Comparison of ENCODE assay signal across 18 cellular contexts in the genomic region with DNA sequence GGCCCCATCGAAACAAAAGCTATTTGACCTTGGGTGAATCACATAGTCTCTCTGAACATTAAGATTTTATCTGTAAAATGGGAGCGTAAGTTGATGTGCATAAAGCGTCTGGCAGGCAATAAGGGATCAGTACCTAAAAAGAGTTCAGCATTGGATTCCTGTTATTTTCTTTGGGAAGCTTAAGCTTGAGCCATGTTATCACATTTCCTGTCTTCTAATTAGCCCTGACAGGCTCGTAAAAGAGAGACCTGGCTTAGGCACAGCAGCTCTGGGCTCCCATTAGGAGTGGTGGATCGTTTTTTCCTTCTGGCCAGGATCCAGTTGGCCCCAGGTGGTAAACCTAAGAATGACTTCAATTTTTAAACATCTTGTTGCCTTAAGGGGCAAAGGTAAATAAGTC. TPM values are rescaled to one million over a fixed set of nuclear protein-coding genes. Genes with fewer than 3 reads are reported as not detected.
A peak's percentile ranks its signal among the peaks of the same experiment; 100 is the strongest.
DNase-seq lines count a peak whose midpoint lies in the region; ATAC-seq and TF ChIP-seq lines count a peak whose summit lies in the region.
"Had no signal": no experiment of that assay in that cellular context is flagged by ENCODE, and none has a peak within 500 bp of the region (broad histone marks: within the 10 kb centered on the region; RNA-seq: fewer than 3 reads in every experiment).

No MANE protein-coding gene starts in this region.

- no peak overlapping the region for H3K4me3 Mint-ChIP-seq in WTC11
- H3K4me3 Mint-ChIP-seq: activated CD8-positive, alpha-beta T cell treated with anti-CD3 and anti-CD28 coated beads for 36 hours; activated T-helper 1 cell treated with anti-CD3 and anti-CD28 coated beads, Interleukin-12 subunit alpha, Interleukin-12 subunit beta, Interleukin-2, Interleukin-4 antibody, amounts not matched to agents 30 ng/mL and 10 ng/mL and 1 ng/mL, durations not matched to agents 14 hours and 24 hours and 36 hours; CD4-positive, CD25-positive, alpha-beta regulatory T cell; endodermal cell; stimulated activated naive B cell treated with anti-CD40 and anti-IgM and Interleukin-4, amounts not matched to agents 10 μg/mL and 1 μg/mL and 100 μg/mL, for 72 hours had no signal

- no peak overlapping the region for H3K4ac ChIP-seq in mesendoderm (ENCODE audit: low read depth, low read length)

- H4K8ac ChIP-seq in mesendoderm (ENCODE audit: low read depth, low read length), result no peak overlapping the region

- peaks cover 9% of the 10 kb centered on the region for H3K4me1 Mint-ChIP-seq in WTC11

- CTCF ChIA-PET in WTC11 (lab: Charles Lee), result interaction anchor here (1.0 kb wide), 1 partner anchor 117 kb away, joined by 3 read pairs; no protein-coding TSS in a partner anchor

- TF ChIP-seq EP300 in tibial nerve (IDR thresholded peaks at IDR 0.05), result no peak

- no peaks in the 10 kb centered on the region for H3K9me3 Mint-ChIP-seq in WTC11
- H3K9me3 Mint-ChIP-seq: activated CD8-positive, alpha-beta T cell treated with anti-CD3 and anti-CD28 coated beads for 36 hours; activated T-helper 1 cell treated with anti-CD3 and anti-CD28 coated beads, Interleukin-12 subunit alpha, Interleukin-12 subunit beta, Interleukin-2, Interleukin-4 antibody, amounts not matched to agents 30 ng/mL and 10 ng/mL and 1 ng/mL, durations not matched to agents 14 hours and 24 hours and 36 hours; CD4-positive, CD25-positive, alpha-beta regulatory T cell; endodermal cell; stimulated activated naive B cell treated with anti-CD40 and anti-IgM and Interleukin-4, amounts not matched to agents 10 μg/mL and 1 μg/mL and 100 μg/mL, for 72 hours had no signal

- H3K79me2 ChIP-seq in mesendoderm (ENCODE audit: control insufficient read depth, insufficient read depth, low read length), result no peaks in the 10 kb centered on the region

- no CpG with 5 or more reads among the region's 5 CpGs for WGBS in mesendoderm (ENCODE audit: extremely low coverage, insufficient coverage, low lambda C conversion rate)
- 61 to 67% methylated on average over 5 of the region's 5 CpGs for WGBS in tibial nerve, 2 donors

- no peak overlapping the region for H3K4me2 ChIP-seq in mesendoderm (ENCODE audit: low read length)

- no peaks in the 10 kb centered on the region for H3K36me3 ChIP-seq in mesendoderm (ENCODE audit: control insufficient read depth, insufficient read depth, low read length)
- H3K36me3 ChIP-seq in tibial nerve, result no peaks in the 10 kb centered on the region
- H3K36me3 ChIP-seq: left lung, prostate gland, upper lobe of left lung had no signal

- no peak for ATAC-seq in WTC11
- ATAC-seq: activated CD8-positive, alpha-beta T cell treated with anti-CD3 and anti-CD28 coated beads for 36 hours; HepG2; left lung; stimulated activated naive B cell treated with anti-CD40 and anti-IgM and Interleukin-4, amounts not matched to agents 10 μg/mL and 1 μg/mL and 100 μg/mL, for 72 hours had no signal

- no peak overlapping the region for H3K18ac ChIP-seq in mesendoderm (ENCODE audit: low read length)

- intact Hi-C loops in posterior vena cava (cut with DNase I), result no loop called here

- no peak for TF ChIP-seq POLR2A in tibial nerve (IDR thresholded peaks at IDR 0.05)

- no peak overlapping the region for H3K9ac ChIP-seq in mesendoderm (ENCODE audit: low read length)

- H3K9me3 ChIP-seq in tibial nerve, result no peaks in the 10 kb centered on the region
- H3K9me3 ChIP-seq: left lung, prostate gland, upper lobe of left lung had no signal

- H3K27ac ChIP-seq in mesendoderm (ENCODE audit: low read depth, low read length) (no peak overlapping the region), tibial nerve (no peak overlapping the region)
- H3K27ac ChIP-seq: left lung, prostate gland, upper lobe of left lung had no signal

- H3K4me3 ChIP-seq in mesendoderm (ENCODE audit: low read length) (no peak overlapping the region), tibial nerve (no peak overlapping the region)
- H3K4me3 ChIP-seq: left lung, prostate gland, upper lobe of left lung had no signal

- H2AK5ac ChIP-seq in mesendoderm (ENCODE audit: low read length), result no peak overlapping the region

- H3K4me1 ChIP-seq in mesendoderm (ENCODE audit: control insufficient read depth, low read depth, low read length), result no peaks in the 10 kb centered on the region
- H3K4me1 ChIP-seq in tibial nerve, result peaks cover 0 to 4% (median 2%) of the 10 kb centered on the region in 4 donors
- H3K4me1 ChIP-seq: prostate gland had no signal

- TF ChIP-seq CTCF in WTC11 (IDR thresholded peaks at IDR 0.05) (no peak), tibial nerve (IDR thresholded peaks at IDR 0.05) (no peak)

- H2BK120ac ChIP-seq in mesendoderm (ENCODE audit: low read depth, low read length), result no peak overlapping the region

- H3K23ac ChIP-seq in mesendoderm (ENCODE audit: low read length), result no peak overlapping the region

- DNase-seq in NCI-H1694 (lab: John Stamatoyannopoulos, UW), result peak; percentile 19
- no peak for DNase-seq in NCI-H1694 treated with DMSO at 0.1 percent for 48 hours (lab: John Stamatoyannopoulos, UW)
- DNase-seq in NCI-H146 treated with DMSO at 0.1 percent for 48 hours (lab: John Stamatoyannopoulos, UW; ENCODE audit: unreplicated experiment), result peak; percentile 21
- DNase-seq in mesendoderm, result peak; percentile 34
- no peak for DNase-seq in WTC11 (ENCODE audit: low spot score)
- DNase-seq in tibial nerve (ENCODE audit: low spot score in 2 of 2), result no peak
- DNase-seq in posterior vena cava (ENCODE audit: low spot score), result no peak
- DNase-seq: activated CD8-positive, alpha-beta T cell treated with anti-CD3 and anti-CD28 coated beads for 36 hours; CD4-positive, CD25-positive, alpha-beta regulatory T cell; central memory CD4-positive, alpha-beta T cell; endodermal cell; left lung; stimulated activated naive B cell treated with anti-CD40 and anti-IgM and Interleukin-4, amounts not matched to agents 10 μg/mL and 1 μg/mL and 100 μg/mL, for 72 hours; upper lobe of left lung had no signal

- H3K27ac Mint-ChIP-seq in WTC11, result no peak overlapping the region; the same call in 1 of the 2 replicates
- H3K27ac Mint-ChIP-seq: activated CD8-positive, alpha-beta T cell treated with anti-CD3 and anti-CD28 coated beads for 36 hours; activated T-helper 1 cell treated with anti-CD3 and anti-CD28 coated beads, Interleukin-12 subunit alpha, Interleukin-12 subunit beta, Interleukin-2, Interleukin-4 antibody, amounts not matched to agents 30 ng/mL and 10 ng/mL and 1 ng/mL, durations not matched to agents 14 hours and 24 hours and 36 hours; CD4-positive, CD25-positive, alpha-beta regulatory T cell; endodermal cell; stimulated activated naive B cell treated with anti-CD40 and anti-IgM and Interleukin-4, amounts not matched to agents 10 μg/mL and 1 μg/mL and 100 μg/mL, for 72 hours had no signal

- no peak overlapping the region for H2BK15ac ChIP-seq in mesendoderm (replicated peaks; ENCODE audit: low read depth)

- POLR2A ChIA-PET in WTC11 (lab: Charles Lee), result no interaction called here

- H4K5ac ChIP-seq in mesendoderm (ENCODE audit: low read length), result no peak overlapping the region

- H3K27me3 ChIP-seq in mesendoderm (ENCODE audit: insufficient read depth, low read length, poor library complexity) (no peaks in the 10 kb centered on the region), tibial nerve (no peaks in the 10 kb centered on the region)
- H3K27me3 ChIP-seq: left lung, upper lobe of left lung had no signal

- no peaks in the 10 kb centered on the region for H3K79me1 ChIP-seq in mesendoderm (ENCODE audit: low read length)

- H3K36me3 Mint-ChIP-seq in WTC11, result no peaks in the 10 kb centered on the region
- H3K36me3 Mint-ChIP-seq: CD4-positive, CD25-positive, alpha-beta regulatory T cell; stimulated activated naive B cell treated with anti-CD40 and anti-IgM and Interleukin-4, amounts not matched to agents 10 μg/mL and 1 μg/mL and 100 μg/mL, for 72 hours had no signal

- H3K27me3 Mint-ChIP-seq in WTC11 (ENCODE audit: low read depth), result no peaks in the 10 kb centered on the region

- no peak overlapping the region for H2BK5ac ChIP-seq in mesendoderm (ENCODE audit: low read length)

- H3K56ac ChIP-seq in mesendoderm (ENCODE audit: low read length), result no peak overlapping the region

TF ChIP-seq in PFSK-1, 5 proteins besides CTCF, POLR2A, EP300 and RAD21 (continues in another document):
- TF ChIP-seq POLR2AphosphoS5 (IDR thresholded peaks at IDR 0.05; ENCODE audit: low read depth, low read length), result no peak

TF ChIP-seq in WTC11, 78 proteins besides CTCF, POLR2A, EP300 and RAD21:
- TF ChIP-seq, protein P1, sequence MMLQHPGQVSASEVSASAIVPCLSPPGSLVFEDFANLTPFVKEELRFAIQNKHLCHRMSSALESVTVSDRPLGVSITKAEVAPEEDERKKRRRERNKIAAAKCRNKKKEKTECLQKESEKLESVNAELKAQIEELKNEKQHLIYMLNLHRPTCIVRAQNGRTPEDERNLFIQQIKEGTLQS (CRISPR knock-in tag; conservative IDR thresholded peaks at IDR 0.05), result no peak
- no peak for TF ChIP-seq ZNF219 (CRISPR knock-in tag; IDR thresholded peaks at IDR 0.05; ENCODE audit: borderline replicate concordance)
- TF ChIP-seq ZNF263 (CRISPR knock-in tag; IDR thresholded peaks at IDR 0.05; ENCODE audit: low read depth), result no peak

RNA-seq across cellular contexts. Expression of a gene that starts 26.0 kb away (rescaled TPM):
- 33.2 TPM for polyA plus RNA-seq in PFSK-1 (2012; ENCODE audit: insufficient read length, low read depth)
- polyA plus RNA-seq in mesendoderm (2013, experiment 1 of 2), result 5.9 TPM
- polyA plus RNA-seq in mesendoderm (2013, experiment 2 of 2), result 5.5 TPM
- total RNA-seq in WTC11 (2021) (2.8 to 3.3 TPM (median 2.8 TPM) in 3 replicates), tibial nerve (1 to 10 TPM in 2 of 4 donors, under 1 TPM in 2; 0.22 to 2.5 (median 1.1) TPM), posterior vena cava (10 to 100 TPM; 36.7 to 48.3 TPM)
- total RNA-seq: CD4-positive, CD25-positive, alpha-beta regulatory T cell had no signal
- polyA plus RNA-seq: CD4-positive, CD25-positive, alpha-beta regulatory T cell had no signal

Comparison
In these comparisons a context has a peak if more than half of its experiments do, and no peak if none do; other contexts are left out.
1. DNase-seq: peak in NCI-H1694 (single experiment), NCI-H146 treated with DMSO at 0.1 percent for 48 hours (single experiment) and mesendoderm (single experiment); none in NCI-H1694 treated with DMSO at 0.1 percent for 48 hours (single experiment), WTC11 (single experiment), tibial nerve (0 of 2) and posterior vena cava (single experiment).